14 cellular contexts compared by ENCODE assay signal in genomic region chr21:35352066-35352770, GRCh38.
A peak's percentile ranks its signal among the peaks of the same experiment; 100 is the strongest.
DNase-seq lines count a peak whose midpoint lies in the region; ATAC-seq and TF ChIP-seq lines count a peak whose summit lies in the region.
"Had no signal": no experiment of that assay in that cellular context is flagged by ENCODE, and none has a peak within 500 bp of the region (broad histone marks: within the 10 kb centered on the region; RNA-seq: fewer than 3 reads in every experiment).

No MANE protein-coding gene starts in this region.

- H3K4me1 Mint-ChIP-seq in activated naive CD4-positive, alpha-beta T cell treated with anti-CD3 and anti-CD28 coated beads, Interleukin-2, amount 50 U/mL, for 24 hours: peaks cover 22% of the 10 kb centered on the region
- no peaks in the 10 kb centered on the region for H3K4me1 Mint-ChIP-seq in activated naive CD4-positive, alpha-beta T cell treated with anti-CD3 and anti-CD28 coated beads, Interleukin-2, amount 10 ng/mL, durations not matched to agents 7 days and 5 days
- H3K4me1 Mint-ChIP-seq in stimulated activated memory B cell treated with anti-CD40 and anti-IgM and Interleukin-4, amounts not matched to agents 10 μg/mL and 1 μg/mL and 100 μg/mL, for 72 hours: peaks cover 8% of the 10 kb centered on the region

- no peaks in the 10 kb centered on the region for H3K9me3 Mint-ChIP-seq in activated naive CD4-positive, alpha-beta T cell treated with anti-CD3 and anti-CD28 coated beads, Interleukin-2, amount 50 U/mL, for 24 hours
- no peaks in the 10 kb centered on the region for H3K9me3 Mint-ChIP-seq in activated naive CD4-positive, alpha-beta T cell treated with anti-CD3 and anti-CD28 coated beads, Interleukin-2, amount 10 ng/mL, durations not matched to agents 7 days and 5 days
- no peaks in the 10 kb centered on the region for H3K9me3 Mint-ChIP-seq in stimulated activated memory B cell treated with anti-CD40 and anti-IgM and Interleukin-4, amounts not matched to agents 10 μg/mL and 1 μg/mL and 100 μg/mL, for 72 hours

- no peaks in the 10 kb centered on the region for H3K4me1 ChIP-seq in foreskin keratinocyte
- H3K4me1 ChIP-seq: breast epithelium had no signal

- ATAC-seq in foreskin keratinocyte (peak; percentile 37), GM21529 (IDR thresholded peaks at IDR 0.05; ENCODE audit: unreplicated experiment) (no peak)
- ATAC-seq in stimulated activated memory B cell treated with anti-CD40 and anti-IgM and Interleukin-4, amounts not matched to agents 10 μg/mL and 1 μg/mL and 100 μg/mL, for 72 hours: peak; percentile 69

- CTCF ChIA-PET in activated naive CD4-positive, alpha-beta T cell treated with anti-CD3 and anti-CD28 coated beads, Interleukin-2, amount 10 ng/mL, durations not matched to agents 7 days and 5 days (lab: Charles Lee): interaction anchor here (1.7 kb wide), 1 partner anchor 301 kb away, joined by 5 read pairs; no protein-coding TSS in a partner anchor

- H3K27ac Mint-ChIP-seq in activated naive CD4-positive, alpha-beta T cell treated with anti-CD3 and anti-CD28 coated beads, Interleukin-2, amount 50 U/mL, for 24 hours: peak overlapping the region; percentile 85
- H3K27ac Mint-ChIP-seq in activated naive CD4-positive, alpha-beta T cell treated with anti-CD3 and anti-CD28 coated beads, Interleukin-2, amount 10 ng/mL, durations not matched to agents 7 days and 5 days: no peak overlapping the region
- H3K27ac Mint-ChIP-seq in stimulated activated memory B cell treated with anti-CD40 and anti-IgM and Interleukin-4, amounts not matched to agents 10 μg/mL and 1 μg/mL and 100 μg/mL, for 72 hours: peak overlapping the region; percentile 65
- H3K27ac Mint-ChIP-seq: activated CD4-positive, alpha-beta T cell treated with anti-CD3 and anti-CD28 coated beads, Interleukin-2, amount 10 ng/mL, durations not matched to agents 7 days and 5 days had no signal

- H3K4me3 Mint-ChIP-seq in activated naive CD4-positive, alpha-beta T cell treated with anti-CD3 and anti-CD28 coated beads, Interleukin-2, amount 50 U/mL, for 24 hours: no peak overlapping the region
- no peak overlapping the region for H3K4me3 Mint-ChIP-seq in activated naive CD4-positive, alpha-beta T cell treated with anti-CD3 and anti-CD28 coated beads, Interleukin-2, amount 10 ng/mL, durations not matched to agents 7 days and 5 days
- H3K4me3 Mint-ChIP-seq in stimulated activated memory B cell treated with anti-CD40 and anti-IgM and Interleukin-4, amounts not matched to agents 10 μg/mL and 1 μg/mL and 100 μg/mL, for 72 hours: no peak overlapping the region
- H3K4me3 Mint-ChIP-seq: activated CD4-positive, alpha-beta T cell treated with anti-CD3 and anti-CD28 coated beads, Interleukin-2, amount 10 ng/mL, durations not matched to agents 7 days and 5 days had no signal

- H3K27me3 ChIP-seq in foreskin keratinocyte: no peaks in the 10 kb centered on the region
- H3K27me3 ChIP-seq: breast epithelium, suprapubic skin had no signal

- no peak for DNase-seq in activated naive CD4-positive, alpha-beta T cell treated with anti-CD3 and anti-CD28 coated beads, Interleukin-2, amount 10 ng/mL, durations not matched to agents 7 days and 5 days
- DNase-seq in amniotic epithelial cell (ENCODE audit: low read depth): peak; percentile 90
- peak; percentile 55 to 60 for DNase-seq in foreskin keratinocyte
- no peak for DNase-seq in NCI-H82 (lab: John Stamatoyannopoulos, UW)
- DNase-seq in NCI-H446 (lab: John Stamatoyannopoulos, UW): no peak
- DNase-seq: activated CD4-positive, alpha-beta T cell treated with anti-CD3 and anti-CD28 coated beads, Interleukin-2, amount 10 ng/mL, durations not matched to agents 7 days and 5 days; activated effector memory CD4-positive, alpha-beta T cell treated with anti-CD3 and anti-CD28 coated beads, Interleukin-2, amount 50 U/mL, for 16 hours; NCI-H2029; T-helper 2 cell had no signal

- peak overlapping the region; percentile 19 for H3K27ac ChIP-seq in foreskin keratinocyte
- H3K27ac ChIP-seq: breast epithelium, suprapubic skin had no signal

- no peak for TF ChIP-seq CTCF in foreskin keratinocyte (conservative IDR thresholded peaks at IDR 0.05)

- H3K27me3 Mint-ChIP-seq in activated naive CD4-positive, alpha-beta T cell treated with anti-CD3 and anti-CD28 coated beads, Interleukin-2, amount 50 U/mL, for 24 hours: no peaks in the 10 kb centered on the region
- H3K27me3 Mint-ChIP-seq in activated naive CD4-positive, alpha-beta T cell treated with anti-CD3 and anti-CD28 coated beads, Interleukin-2, amount 10 ng/mL, durations not matched to agents 7 days and 5 days: peaks cover 4% of the 10 kb centered on the region
- H3K27me3 Mint-ChIP-seq in stimulated activated memory B cell treated with anti-CD40 and anti-IgM and Interleukin-4, amounts not matched to agents 10 μg/mL and 1 μg/mL and 100 μg/mL, for 72 hours: no peaks in the 10 kb centered on the region
- H3K27me3 Mint-ChIP-seq: activated CD4-positive, alpha-beta T cell treated with anti-CD3 and anti-CD28 coated beads, Interleukin-2, amount 10 ng/mL, durations not matched to agents 7 days and 5 days had no signal

- H3K36me3 Mint-ChIP-seq in activated naive CD4-positive, alpha-beta T cell treated with anti-CD3 and anti-CD28 coated beads, Interleukin-2, amount 50 U/mL, for 24 hours: no peaks in the 10 kb centered on the region
- H3K36me3 Mint-ChIP-seq in activated naive CD4-positive, alpha-beta T cell treated with anti-CD3 and anti-CD28 coated beads, Interleukin-2, amount 10 ng/mL, durations not matched to agents 7 days and 5 days: no peaks in the 10 kb centered on the region
- H3K36me3 Mint-ChIP-seq in stimulated activated memory B cell treated with anti-CD40 and anti-IgM and Interleukin-4, amounts not matched to agents 10 μg/mL and 1 μg/mL and 100 μg/mL, for 72 hours: no peaks in the 10 kb centered on the region

Comparison
In these comparisons a context has a peak if more than half of its experiments do, and no peak if none do; other contexts are left out.
1. DNase-seq: peak in amniotic epithelial cell (single experiment) and foreskin keratinocyte (2 of 2); none in activated naive CD4-positive, alpha-beta T cell treated with anti-CD3 and anti-CD28 coated beads, Interleukin-2, amount 10 ng/mL, durations not matched to agents 7 days and 5 days (single experiment), NCI-H82 (single experiment) and NCI-H446 (0 of 2).